Comparison of ENCODE assay signal across 26 cellular contexts in genomic region chr19:6725513-6726231, GRCh38. TPM values are rescaled to one million over a fixed set of nuclear protein-coding genes. Genes with fewer than 3 reads are reported as not detected.
DNase-seq lines count a peak whose midpoint lies in the region; ATAC-seq and TF ChIP-seq lines count a peak whose summit lies in the region.
"Had no signal": no experiment of that assay in that cellular context is flagged by ENCODE, and none has a peak within 500 bp of the region (broad histone marks: within the 10 kb centered on the region; RNA-seq: fewer than 3 reads in every experiment).

No MANE protein-coding gene starts in this region.

- no peaks in the 10 kb centered on the region for H3K27me3 Mint-ChIP-seq in activated CD8-positive, alpha-beta T cell treated with anti-CD3 and anti-CD28 coated beads, Interleukin-2, amount 10 ng/mL, durations not matched to agents 7 days and 5 days (ENCODE audit: low read depth)
- H3K27me3 Mint-ChIP-seq: activated naive CD8-positive, alpha-beta T cell had no signal

- H3K27ac ChIP-seq in OCI-LY7 (ENCODE audit: low read depth, low read length, poor library complexity, severe bottlenecking): no peak overlapping the region
- H3K27ac ChIP-seq in osteoblast (ENCODE audit: low read depth, low read length): no peak overlapping the region
- H3K27ac ChIP-seq: ascending aorta, C4-2B had no signal

- no peak overlapping the region for H3K4me3 ChIP-seq in OCI-LY7 (ENCODE audit: low read depth, low read length, poor library complexity, severe bottlenecking)
- no peak overlapping the region for H3K4me3 ChIP-seq in osteoblast (ENCODE audit: insufficient read depth, low read length)
- H3K4me3 ChIP-seq: ascending aorta, ovary had no signal

- no TSS peak for BruUV-seq in OCI-LY7 (replicated peaks; lab: Mats Ljungman, UMichigan)

- intact Hi-C loops in OCI-LY7 (cut with micrococcal nuclease; ENCODE audit: unreplicated experiment): no loop called here
- intact Hi-C loops in posterior vena cava (cut with DNase I): no loop called here

- peaks cover 39% of the 10 kb centered on the region for H3K4me1 Mint-ChIP-seq in activated CD8-positive, alpha-beta T cell treated with anti-CD3 and anti-CD28 coated beads, Interleukin-2, amount 10 ng/mL, durations not matched to agents 7 days and 5 days (ENCODE audit: low read depth)

- H3K36me3 ChIP-seq in OCI-LY7 (ENCODE audit: insufficient read depth, low read length): no peaks in the 10 kb centered on the region; the same call in 1 of the 2 replicates
- no peaks in the 10 kb centered on the region for H3K36me3 ChIP-seq in osteoblast (ENCODE audit: insufficient read depth, low read length)
- H3K36me3 ChIP-seq: ovary had no signal

- POLR2A ChIA-PET in OCI-LY7 (lab: Charles Lee): no interaction called here
- POLR2A ChIA-PET in activated CD8-positive, alpha-beta T cell treated with anti-CD3 and anti-CD28 coated beads, Interleukin-2, amount 10 ng/mL, durations not matched to agents 7 days and 5 days (lab: Charles Lee): interaction anchor here (0.6 kb wide), 1 partner anchor 765 kb away, joined by 3 read pairs; no protein-coding TSS in a partner anchor

- H2AFZ ChIP-seq in OCI-LY7 (ENCODE audit: low read length) (no peak overlapping the region), osteoblast (ENCODE audit: low read length) (no peak overlapping the region)

- H3K4me2 ChIP-seq in OCI-LY7 (ENCODE audit: low read length): 0 out of 2 replicates have a peak overlapping the region, but pooled peaks have one; percentile 13
- no peak overlapping the region for H3K4me2 ChIP-seq in osteoblast (ENCODE audit: insufficient read depth, low read length)

- H4K20me1 ChIP-seq in OCI-LY7 (ENCODE audit: insufficient read depth, low read length) (no peaks in the 10 kb centered on the region), osteoblast (ENCODE audit: insufficient read depth, low read length) (no peaks in the 10 kb centered on the region)

- H3K9me3 Mint-ChIP-seq in activated CD8-positive, alpha-beta T cell treated with anti-CD3 and anti-CD28 coated beads, Interleukin-2, amount 10 ng/mL, durations not matched to agents 7 days and 5 days (ENCODE audit: insufficient read depth): no peaks in the 10 kb centered on the region
- H3K9me3 Mint-ChIP-seq: activated T-helper 2 cell treated with anti-CD3 and anti-CD28 coated beads, Interferon-gamma antibody, Interleukin-2, Interleukin-4, amounts not matched to agents 10 μg/mL and 5 μg/mL and 100 μg/mL, durations not matched to agents 14 hours and 24 hours and 36 hours had no signal

- CTCF ChIA-PET in OCI-LY7 (lab: Charles Lee; ENCODE audit: unreplicated experiment): no interaction called here
- CTCF ChIA-PET in activated CD8-positive, alpha-beta T cell treated with anti-CD3 and anti-CD28 coated beads, Interleukin-2, amount 10 ng/mL, durations not matched to agents 7 days and 5 days (lab: Charles Lee): interaction anchor here (1.4 to 2.2 kb wide), 2 partner anchors 8 to 138 kb away, joined by 3 to 10 read pairs; no protein-coding TSS in a partner anchor

- peaks cover 8% of the 10 kb centered on the region for H3K36me3 Mint-ChIP-seq in activated CD8-positive, alpha-beta T cell treated with anti-CD3 and anti-CD28 coated beads, Interleukin-2, amount 10 ng/mL, durations not matched to agents 7 days and 5 days (ENCODE audit: low read depth)
- H3K36me3 Mint-ChIP-seq: activated naive CD8-positive, alpha-beta T cell; WTC11 had no signal

- TF ChIP-seq CTCF in OCI-LY7 (conservative IDR thresholded peaks at IDR 0.05; ENCODE audit: low read length) (no peak), osteoblast (IDR thresholded peaks at IDR 0.05; ENCODE audit: extremely low read depth, low read depth, low read length) (no peak)

- no peak for ATAC-seq in GM18858 (IDR thresholded peaks at IDR 0.05; ENCODE audit: unreplicated experiment)
- ATAC-seq in activated CD8-positive, alpha-beta T cell treated with anti-CD3 and anti-CD28 coated beads, Interleukin-2, amount 10 ng/mL, durations not matched to agents 7 days and 5 days: no peak
- ATAC-seq: HCT116, sciatic nerve, WTC11 had no signal

- H3K9me2 ChIP-seq in OCI-LY7 (ENCODE audit: insufficient read depth, low read length): no peaks in the 10 kb centered on the region

- DNase-seq in ACHN (peak; percentile 40), OCI-LY7 (ENCODE audit: low spot score) (no peak), left kidney (ENCODE audit: low read depth, low spot score) (peak; percentile 56), osteoblast (ENCODE audit: insufficient read length, low spot score, missing footprints) (peak; percentile 45), A172 (ENCODE audit: low spot score) (no peak), posterior vena cava (ENCODE audit: low spot score) (no peak)
- DNase-seq in activated CD8-positive, alpha-beta T cell treated with anti-CD3 and anti-CD28 coated beads, Interleukin-2, amount 10 ng/mL, durations not matched to agents 7 days and 5 days: no peak
- DNase-seq: activated CD4-positive, alpha-beta T cell treated with anti-CD3 and anti-CD28 coated beads, Interleukin-2, amount 50 U/mL, for 4 hours; Calu3; central memory CD4-positive, alpha-beta T cell; EL; NCI-H1417; ovary; Right ventricle myocardium superior; stimulated activated CD8-positive, alpha-beta memory T cell treated with anti-CD3 and anti-CD28 coated beads, Interleukin-4, amount 100 ng/mL, for 48 hours had no signal

- H3K9me3 ChIP-seq in OCI-LY7 (ENCODE audit: low read length) (no peaks in the 10 kb centered on the region), osteoblast (ENCODE audit: low read depth, low read length) (no peaks in the 10 kb centered on the region)
- H3K9me3 ChIP-seq: ascending aorta, ovary had no signal

- peaks cover 58% of the 10 kb centered on the region for H3K4me1 ChIP-seq in OCI-LY7 (ENCODE audit: insufficient read depth, low read length, poor library complexity, severe bottlenecking)
- H3K4me1 ChIP-seq in osteoblast (ENCODE audit: insufficient read depth, low read length): peaks cover 8% of the 10 kb centered on the region

- H3K4me3 Mint-ChIP-seq in activated CD8-positive, alpha-beta T cell treated with anti-CD3 and anti-CD28 coated beads, Interleukin-2, amount 10 ng/mL, durations not matched to agents 7 days and 5 days: no peak overlapping the region
- H3K4me3 Mint-ChIP-seq: activated naive CD8-positive, alpha-beta T cell; WTC11 had no signal

- H3K27me3 ChIP-seq in osteoblast (ENCODE audit: insufficient read depth, low read length): peaks cover 2% of the 10 kb centered on the region
- H3K27me3 ChIP-seq: ascending aorta, ovary had no signal

- in situ Hi-C loops in ACHN (cut with HindIII; ENCODE audit: low pct_ligation_motif_present, low pct_unique_long_range_greater_than_20kb, low sequenced_read_pairs): no loop called here

- H3K27ac Mint-ChIP-seq in activated CD8-positive, alpha-beta T cell treated with anti-CD3 and anti-CD28 coated beads, Interleukin-2, amount 10 ng/mL, durations not matched to agents 7 days and 5 days: no peak overlapping the region
- H3K27ac Mint-ChIP-seq: activated naive CD8-positive, alpha-beta T cell; activated T-helper 2 cell treated with anti-CD3 and anti-CD28 coated beads, Interferon-gamma antibody, Interleukin-2, Interleukin-4, amounts not matched to agents 10 μg/mL and 5 μg/mL and 100 μg/mL, durations not matched to agents 14 hours and 24 hours and 36 hours; WTC11 had no signal

- H3K79me2 ChIP-seq in OCI-LY7 (ENCODE audit: insufficient read depth, low read depth, low read length): no peaks in the 10 kb centered on the region
- no peaks in the 10 kb centered on the region for H3K79me2 ChIP-seq in osteoblast (ENCODE audit: insufficient read depth, low read length)

RNA-seq across cellular contexts. Expression of gene C3, which starts 5.2 kb away (rescaled TPM):
- 0.13 and 0.57 TPM in 2 replicates for total RNA-seq in OCI-LY7 (2014; rRNA removed; shearing (Covaris generic))
- total RNA-seq in OCI-LY7 (2022): 0.74 TPM in 1 of 2 replicates, not detected in the other
- 5.0 and 14.1 TPM in 2 replicates for total RNA-seq in osteoblast
- 1 to 10 TPM in 1 of 2 experiments, under 1 TPM in 1; 0.52 to 1.2 TPM for total RNA-seq in activated CD8-positive, alpha-beta T cell treated with anti-CD3 and anti-CD28 coated beads, Interleukin-2, amount 10 ng/mL, durations not matched to agents 7 days and 5 days
- total RNA-seq in A172 (2014; rRNA removed; shearing (Covaris generic)): 0.47 and 1.9 TPM in 2 replicates
- 1,000 to 10,000 TPM in 1 of 2 donors, 100 to 1,000 TPM in 1; 929 to 2,763 TPM for total RNA-seq in posterior vena cava

RNA-seq across cellular contexts. Expression of gene GPR108, which starts 11.7 kb away (rescaled TPM):
- total RNA-seq in OCI-LY7 (2014; rRNA removed; shearing (Covaris generic)): 77.5 and 88.3 TPM in 2 replicates
- total RNA-seq in OCI-LY7 (2022) (63.2 and 73.2 TPM in 2 replicates), osteoblast (42.3 and 52.2 TPM in 2 replicates), posterior vena cava (10 to 100 TPM; 39.3 to 43.4 TPM)
- 10 to 100 TPM; 76.7 to 85.6 TPM for total RNA-seq in activated CD8-positive, alpha-beta T cell treated with anti-CD3 and anti-CD28 coated beads, Interleukin-2, amount 10 ng/mL, durations not matched to agents 7 days and 5 days
- total RNA-seq in A172 (2014; rRNA removed; shearing (Covaris generic)): 57.8 and 62.3 TPM in 2 replicates

RNA-seq across cellular contexts. Expression of gene TRIP10, which starts 13.8 kb away (rescaled TPM):
- total RNA-seq in OCI-LY7 (2014; rRNA removed; shearing (Covaris generic)): 16.1 and 22.2 TPM in 2 replicates
- 19.9 TPM in 2 replicates for total RNA-seq in OCI-LY7 (2022)
- 32.4 and 36.2 TPM in 2 replicates for total RNA-seq in osteoblast
- total RNA-seq in activated CD8-positive, alpha-beta T cell treated with anti-CD3 and anti-CD28 coated beads, Interleukin-2, amount 10 ng/mL, durations not matched to agents 7 days and 5 days: 10 to 100 TPM; 13.9 to 15.2 TPM
- total RNA-seq in A172 (2014; rRNA removed; shearing (Covaris generic)): 56.2 and 58.3 TPM in 2 replicates
- total RNA-seq in posterior vena cava: 10 to 100 TPM; 83.2 to 92.6 TPM

RNA-seq across cellular contexts. Expression of gene SH2D3A, which starts 41.6 kb away (rescaled TPM):
- 7.8 and 8.5 TPM in 2 replicates for total RNA-seq in OCI-LY7 (2014; rRNA removed; shearing (Covaris generic))
- total RNA-seq in OCI-LY7 (2022): 9.8 and 13.3 TPM in 2 replicates
- total RNA-seq in osteoblast: not detected in 2 replicates
- 10 to 100 TPM; 28.2 to 28.5 TPM for total RNA-seq in activated CD8-positive, alpha-beta T cell treated with anti-CD3 and anti-CD28 coated beads, Interleukin-2, amount 10 ng/mL, durations not matched to agents 7 days and 5 days
- not detected in 2 replicates for total RNA-seq in A172 (2014; rRNA removed; shearing (Covaris generic))
- total RNA-seq in posterior vena cava: under 1 TPM; 0.37 to 0.52 TPM
- total RNA-seq: ascending aorta, fibroblast of lung, Right ventricle myocardium superior had no signal

RNA-seq across cellular contexts. Expression of gene VAV1, which starts 46.8 kb away (rescaled TPM):
- 76.1 and 90.7 TPM in 2 replicates for total RNA-seq in OCI-LY7 (2014; rRNA removed; shearing (Covaris generic))
- total RNA-seq in OCI-LY7 (2022) (92.7 and 107 TPM in 2 replicates), osteoblast (0.36 TPM in 1 of 2 replicates, not detected in the other), posterior vena cava (1 to 10 TPM; 6.4 to 7.8 TPM)
- 100 to 1,000 TPM; 122 to 125 TPM for total RNA-seq in activated CD8-positive, alpha-beta T cell treated with anti-CD3 and anti-CD28 coated beads, Interleukin-2, amount 10 ng/mL, durations not matched to agents 7 days and 5 days
- total RNA-seq in A172 (2014; rRNA removed; shearing (Covaris generic)): 0.14 TPM in 1 of 2 replicates, not detected in the other
- total RNA-seq: fibroblast of lung, lung microvascular endothelial cell, MCF 10A had no signal

Comparison
In these comparisons a context has a peak if more than half of its experiments do, and no peak if none do; other contexts are left out.
1. DNase-seq: peak in ACHN (single experiment), left kidney (single experiment) and osteoblast (single experiment); none in OCI-LY7 (single experiment), activated CD8-positive, alpha-beta T cell treated with anti-CD3 and anti-CD28 coated beads, Interleukin-2, amount 10 ng/mL, durations not matched to agents 7 days and 5 days (single experiment), A172 (single experiment) and posterior vena cava (single experiment).
2. RNA of gene C3, which starts 5.2 kb away (total RNA-seq): 929 to 2,763 TPM in posterior vena cava; 5.0 to 14.1 TPM in osteoblast, 0.52 to 1.2 TPM in activated CD8-positive, alpha-beta T cell treated with anti-CD3 and anti-CD28 coated beads, Interleukin-2, amount 10 ng/mL, durations not matched to agents 7 days and 5 days, 0.47 to 1.9 TPM in A172 and 0.13 to 0.74 TPM in OCI-LY7; every median in the first group is over 10 times any median in the second.